In the genomic region with DNA sequence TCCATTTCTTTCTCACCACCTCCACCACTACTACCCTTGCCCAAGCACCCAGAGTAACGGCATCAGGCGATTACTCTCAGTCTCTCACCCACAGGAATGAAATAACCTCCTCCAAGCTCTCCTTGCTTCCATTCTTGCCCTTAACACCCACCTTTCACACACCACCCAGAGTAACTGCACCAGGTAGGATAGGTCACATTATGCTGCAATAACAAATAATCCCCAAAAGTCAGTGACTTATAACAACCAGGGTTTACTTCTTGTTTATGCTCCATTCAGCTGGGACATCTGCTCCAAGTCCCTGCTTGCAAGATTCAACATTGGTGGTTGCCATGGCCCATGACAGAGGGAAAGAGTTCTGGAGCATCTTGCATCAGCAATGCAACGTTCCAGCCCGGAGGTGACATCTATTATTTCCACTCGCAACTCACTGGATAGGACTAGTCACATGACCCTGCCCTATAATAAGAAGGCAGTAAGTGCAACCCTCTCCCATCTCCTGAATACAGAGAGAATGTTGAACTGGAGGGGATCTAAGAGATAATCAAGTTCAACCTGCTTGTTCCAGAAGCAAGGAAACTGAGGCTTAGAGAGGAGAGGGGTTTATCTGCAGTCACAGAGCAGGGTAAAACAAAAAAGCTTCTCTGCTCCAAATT, we compare ENCODE assay signal across 36 cellular contexts.
"Had no signal": no experiment of that assay in that cellular context is flagged by ENCODE, and none has a peak within 500 bp of the region (broad histone marks: within the 10 kb centered on the region; RNA-seq: fewer than 3 reads in every experiment).

No MANE protein-coding gene starts in this region.

- H3K27ac Mint-ChIP-seq: activated B cell treated with CpG ODN at 0.5 μM for 24 hours; activated CD4-positive, alpha-beta memory T cell treated with anti-CD3 and anti-CD28 coated beads for 36 hours; activated CD4-positive, alpha-beta T cell treated with anti-CD3 and anti-CD28 coated beads, Interleukin-2, amount 10 ng/mL, durations not matched to agents 24 days and 14 days; activated CD8-positive, alpha-beta T cell treated with anti-CD3 and anti-CD28 coated beads for 36 hours; activated naive CD4-positive, alpha-beta T cell treated with anti-CD3 and anti-CD28 coated beads for 36 hours; activated naive CD4-positive, alpha-beta T cell treated with anti-CD3 and anti-CD28 coated beads, Interleukin-2, amount 50 U/mL, for 72 hours; activated T-cell treated with anti-CD3 and anti-CD28 coated beads, Interleukin-2, amount 50 U/mL, for 72 hours; activated T-helper 1 cell treated with anti-CD3 and anti-CD28 coated beads, Interleukin-12 subunit alpha, Interleukin-12 subunit beta, Interleukin-2, Interleukin-4 antibody, amounts not matched to agents 30 ng/mL and 10 ng/mL and 1 ng/mL, durations not matched to agents 14 hours and 24 hours and 36 hours; activated T-helper 17 cell treated with anti-CD3 and anti-CD28 coated beads, Interleukin-2, amount 50 U/mL, for 72 hours; T-helper 1 cell treated with Interleukin-12 subunit alpha and Interleukin-12 subunit beta and Interleukin-4 antibody, amounts not matched to agents 30 μg/mL and 1 μg/mL, for 36 hours; T-helper 2 cell treated with Interferon-gamma antibody and Interleukin-4, amounts not matched to agents 5 μg/mL and 100 μg/mL, for 36 hours had no signal

- H3K27me3 ChIP-seq: adrenal gland, body of pancreas, brain microvascular endothelial cell, breast epithelium had no signal

- H3K27ac ChIP-seq: adrenal gland, body of pancreas, brain microvascular endothelial cell, breast epithelium, VCaP had no signal

- H3K36me3 ChIP-seq: adrenal gland, brain microvascular endothelial cell, breast epithelium had no signal

- DNase-seq: activated B cell treated with CpG ODN at 0.5 μM for 24 hours; activated CD4-positive, alpha-beta memory T cell treated with anti-CD3 and anti-CD28 coated beads for 36 hours; activated CD4-positive, alpha-beta T cell treated with anti-CD3 and anti-CD28 coated beads for 4 hours; activated CD4-positive, alpha-beta T cell treated with anti-CD3 and anti-CD28 coated beads, Interleukin-2, amount 10 ng/mL, durations not matched to agents 24 days and 14 days; activated CD4-positive, alpha-beta T cell treated with anti-CD3 and anti-CD28 coated beads, Interleukin-2, amount 50 U/mL, for 1 hour; activated CD4-positive, alpha-beta T cell treated with anti-CD3 and anti-CD28 coated beads, Interleukin-2, amount 50 U/mL, for 4 hours; activated CD4-positive, CD25-positive, alpha-beta regulatory T cell treated with anti-CD3 and anti-CD28 coated beads, Interleukin-2, amount 50 U/mL, for 72 hours; activated CD8-positive, alpha-beta memory T cell treated with anti-CD3 and anti-CD28 coated beads, Interleukin-2, amount 50 U/mL, for 4 hours; activated CD8-positive, alpha-beta T cell treated with anti-CD3 and anti-CD28 coated beads for 36 hours; activated effector memory CD4-positive, alpha-beta T cell treated with anti-CD3 and anti-CD28 coated beads, Interleukin-2, amount 50 U/mL, for 16 hours; activated gamma-delta T cell treated with Interleukin-2 at 50 U/mL for 16 hours; activated naive CD4-positive, alpha-beta T cell; activated naive CD4-positive, alpha-beta T cell treated with anti-CD3 and anti-CD28 coated beads for 36 hours; activated naive CD4-positive, alpha-beta T cell treated with anti-CD3 and anti-CD28 coated beads, Interleukin-2, amount 50 U/mL, for 16 hours; activated T-cell treated with anti-CD3 and anti-CD28 coated beads for 4 hours; activated T-cell treated with anti-CD3 and anti-CD28 coated beads, Interleukin-2, amount 50 U/mL, for 1 hour; activated T-cell treated with anti-CD3 and anti-CD28 coated beads, Interleukin-2, amount 50 U/mL, for 4 hours; activated T-cell treated with anti-CD3 and anti-CD28 coated beads, Interleukin-2, amount 50 U/mL, for 72 hours; adrenal gland; amniotic stem cell; aorta; body of pancreas; brain microvascular endothelial cell; central memory CD4-positive, alpha-beta T cell; T-helper 1 cell; T-helper 2 cell; T-helper 9 cell had no signal

- H3K9me3 Mint-ChIP-seq: activated B cell treated with CpG ODN at 0.5 μM for 24 hours; activated CD4-positive, alpha-beta memory T cell treated with anti-CD3 and anti-CD28 coated beads for 36 hours; activated CD8-positive, alpha-beta T cell treated with anti-CD3 and anti-CD28 coated beads for 36 hours; activated naive CD4-positive, alpha-beta T cell treated with anti-CD3 and anti-CD28 coated beads for 36 hours; activated T-cell treated with anti-CD3 and anti-CD28 coated beads, Interleukin-2, amount 50 U/mL, for 4 hours; activated T-cell treated with anti-CD3 and anti-CD28 coated beads, Interleukin-2, amount 50 U/mL, for 72 hours; activated T-helper 1 cell treated with anti-CD3 and anti-CD28 coated beads, Interleukin-12 subunit alpha, Interleukin-12 subunit beta, Interleukin-2, Interleukin-4 antibody, amounts not matched to agents 30 ng/mL and 10 ng/mL and 1 ng/mL, durations not matched to agents 14 hours and 24 hours and 36 hours; activated T-helper 17 cell treated with anti-CD3 and anti-CD28 coated beads, Interleukin-2, amount 50 U/mL, for 72 hours; T-helper 1 cell treated with Interleukin-12 subunit alpha and Interleukin-12 subunit beta and Interleukin-4 antibody, amounts not matched to agents 30 μg/mL and 1 μg/mL, for 36 hours; T-helper 2 cell treated with Interferon-gamma antibody and Interleukin-4, amounts not matched to agents 5 μg/mL and 100 μg/mL, for 36 hours had no signal

- H3K4me3 Mint-ChIP-seq: activated B cell treated with CpG ODN at 0.5 μM for 24 hours; activated CD4-positive, alpha-beta memory T cell treated with anti-CD3 and anti-CD28 coated beads for 36 hours; activated CD4-positive, alpha-beta T cell treated with anti-CD3 and anti-CD28 coated beads, Interleukin-2, amount 10 ng/mL, durations not matched to agents 24 days and 14 days; activated CD8-positive, alpha-beta T cell treated with anti-CD3 and anti-CD28 coated beads for 36 hours; activated naive CD4-positive, alpha-beta T cell treated with anti-CD3 and anti-CD28 coated beads for 36 hours; activated T-cell treated with anti-CD3 and anti-CD28 coated beads, Interleukin-2, amount 50 U/mL, for 4 hours; activated T-cell treated with anti-CD3 and anti-CD28 coated beads, Interleukin-2, amount 50 U/mL, for 72 hours; activated T-helper 1 cell treated with anti-CD3 and anti-CD28 coated beads, Interleukin-12 subunit alpha, Interleukin-12 subunit beta, Interleukin-2, Interleukin-4 antibody, amounts not matched to agents 30 ng/mL and 10 ng/mL and 1 ng/mL, durations not matched to agents 14 hours and 24 hours and 36 hours; activated T-helper 17 cell treated with anti-CD3 and anti-CD28 coated beads, Interleukin-2, amount 50 U/mL, for 72 hours; T-helper 1 cell treated with Interleukin-12 subunit alpha and Interleukin-12 subunit beta and Interleukin-4 antibody, amounts not matched to agents 30 μg/mL and 1 μg/mL, for 36 hours; T-helper 2 cell treated with Interferon-gamma antibody and Interleukin-4, amounts not matched to agents 5 μg/mL and 100 μg/mL, for 36 hours had no signal

- FAIRE-seq: astrocyte, TTC549 had no signal

- H3K4me3 ChIP-seq: adrenal gland, body of pancreas, breast epithelium had no signal

- H3K4me1 ChIP-seq: adrenal gland, body of pancreas, breast epithelium had no signal

- H3K4me1 Mint-ChIP-seq: activated B cell treated with CpG ODN at 0.5 μM for 24 hours; activated CD4-positive, alpha-beta T cell treated with anti-CD3 and anti-CD28 coated beads, Interleukin-2, amount 10 ng/mL, durations not matched to agents 24 days and 14 days; activated T-helper 17 cell treated with anti-CD3 and anti-CD28 coated beads, Interleukin-2, amount 50 U/mL, for 72 hours had no signal

- H3K9me3 ChIP-seq: adrenal gland, body of pancreas, breast epithelium had no signal

- ATAC-seq: activated CD8-positive, alpha-beta T cell treated with anti-CD3 and anti-CD28 coated beads for 36 hours; activated naive CD4-positive, alpha-beta T cell treated with anti-CD3 and anti-CD28 coated beads, Interleukin-2, amount 50 U/mL, for 72 hours; activated T-cell treated with anti-CD3 and anti-CD28 coated beads, Interleukin-2, amount 50 U/mL, for 4 hours; activated T-cell treated with anti-CD3 and anti-CD28 coated beads, Interleukin-2, amount 50 U/mL, for 72 hours; activated T-helper 17 cell treated with anti-CD3 and anti-CD28 coated beads, Interleukin-2, amount 50 U/mL, for 72 hours; body of pancreas had no signal

- H3K36me3 Mint-ChIP-seq: activated CD4-positive, alpha-beta memory T cell treated with anti-CD3 and anti-CD28 coated beads for 36 hours; activated naive CD4-positive, alpha-beta T cell treated with anti-CD3 and anti-CD28 coated beads, Interleukin-2, amount 50 U/mL, for 72 hours had no signal
